ENCODE assay signal across 1 cellular context in genomic region chr5:38707352-38708324, GRCh38.
TF ChIP-seq lines count a peak whose summit lies in the region.

No MANE protein-coding gene starts in this region.

TF ChIP-seq in GM23338, 12 proteins besides CTCF, POLR2A, EP300 and RAD21:
- TF ChIP-seq STAT1 (IDR thresholded peaks at IDR 0.05; ENCODE audit: unreplicated experiment) (no peak), EZH2phosphoT487 (IDR thresholded peaks at IDR 0.05; ENCODE audit: unreplicated experiment) (no peak), REST (IDR thresholded peaks at IDR 0.05; ENCODE audit: unreplicated experiment) (no peak), ZNF114 (CRISPR knock-in tag; IDR thresholded peaks at IDR 0.05) (no peak), EZH2 (IDR thresholded peaks at IDR 0.05; ENCODE audit: low read depth, unreplicated experiment) (no peak), NANOG (IDR thresholded peaks at IDR 0.05; ENCODE audit: borderline replicate concordance) (no peak), POLR2AphosphoS5 (IDR thresholded peaks at IDR 0.05; ENCODE audit: low read depth) (no peak)
